ENCODE assay signal across 23 cellular contexts in genomic region chr18:55199291-55199963, GRCh38.
DNase-seq lines count a peak whose midpoint lies in the region; ATAC-seq and TF ChIP-seq lines count a peak whose summit lies in the region.
"Had no signal": no experiment of that assay in that cellular context is flagged by ENCODE, and none has a peak within 500 bp of the region (broad histone marks: within the 10 kb centered on the region; RNA-seq: fewer than 3 reads in every experiment).

No MANE protein-coding gene starts in this region.

- DNase-seq in AG20443 (ENCODE audit: low spot score), result peak; percentile 34
- peak; percentile 59 for DNase-seq in NCI-H2227 treated with DMSO at 0.1 percent for 48 hours (lab: John Stamatoyannopoulos, UW)
- peak; percentile 28 for DNase-seq in fibroblast of villous mesenchyme (ENCODE audit: low read depth)
- no peak for DNase-seq in activated T-cell treated with anti-CD3 and anti-CD28 coated beads, Interleukin-2, amount 50 U/mL, for 1 hour
- DNase-seq in NCI-H446 (lab: John Stamatoyannopoulos, UW), result no peak
- DNase-seq in brain microvascular endothelial cell, result no peak
- DNase-seq: Caco-2; CD4-positive, alpha-beta T cell; GOT3; HCEC 1CT; MG63; NCI-H1048; NCI-H1417 treated with DMSO at 0.1 percent for 48 hours; NCI-H187 treated with DMSO at 0.1 percent for 48 hours; NCI-H2107; NCI-H510A treated with DMSO at 0.1 percent for 48 hours; PC-3; SHP77 treated with DMSO at 0.1 percent for 48 hours; SW 1271 had no signal

- no peaks in the 10 kb centered on the region for H3K36me3 ChIP-seq in brain microvascular endothelial cell (replicated peaks)
- H3K36me3 ChIP-seq: BLaER1, MG63 had no signal

- H3K4me3 ChIP-seq in fibroblast of villous mesenchyme (ENCODE audit: low read depth, low read length) (no peak overlapping the region), brain microvascular endothelial cell (ENCODE audit: low read depth, low read length) (no peak overlapping the region)
- H3K4me3 ChIP-seq: BLaER1, MG63, SK-N-MC had no signal

- ATAC-seq in HG03457 (IDR thresholded peaks at IDR 0.05; ENCODE audit: unreplicated experiment), result no peak
- ATAC-seq: PC-3 had no signal

- H3K27me3 ChIP-seq in brain microvascular endothelial cell (replicated peaks), result no peaks in the 10 kb centered on the region
- H3K27me3 ChIP-seq: BLaER1, MG63 had no signal

- TF ChIP-seq CTCF in fibroblast of villous mesenchyme (IDR thresholded peaks at IDR 0.05; ENCODE audit: insufficient read depth, low read depth, low read length), result no peak
- no peak for TF ChIP-seq CTCF in brain microvascular endothelial cell (IDR thresholded peaks at IDR 0.05; ENCODE audit: low read depth, low read length, missing control alignments)

- in situ Hi-C loops in brain microvascular endothelial cell (cut with HindIII; ENCODE audit: low pct_ligation_motif_present, low sequenced_read_pairs), result no loop called here

- H3K27ac ChIP-seq in adipose tissue (ENCODE audit: low read depth, low read length) (peak overlapping the region; percentile 33), brain microvascular endothelial cell (no peak overlapping the region)
- H3K27ac ChIP-seq: BLaER1, SK-N-MC had no signal

- WGBS in adipose tissue, 3 donors, result 64 to 70% (median 65%) methylated on average over 7 of the region's 7 CpGs

Comparison
In these comparisons a context has a peak if more than half of its experiments do, and no peak if none do; other contexts are left out.
1. DNase-seq: peak in AG20443 (single experiment), NCI-H2227 treated with DMSO at 0.1 percent for 48 hours (single experiment) and fibroblast of villous mesenchyme (single experiment); none in activated T-cell treated with anti-CD3 and anti-CD28 coated beads, Interleukin-2, amount 50 U/mL, for 1 hour (single experiment), NCI-H446 (0 of 2) and brain microvascular endothelial cell (single experiment).